ENCODE assay signal across 8 cellular contexts in the genomic region with DNA sequence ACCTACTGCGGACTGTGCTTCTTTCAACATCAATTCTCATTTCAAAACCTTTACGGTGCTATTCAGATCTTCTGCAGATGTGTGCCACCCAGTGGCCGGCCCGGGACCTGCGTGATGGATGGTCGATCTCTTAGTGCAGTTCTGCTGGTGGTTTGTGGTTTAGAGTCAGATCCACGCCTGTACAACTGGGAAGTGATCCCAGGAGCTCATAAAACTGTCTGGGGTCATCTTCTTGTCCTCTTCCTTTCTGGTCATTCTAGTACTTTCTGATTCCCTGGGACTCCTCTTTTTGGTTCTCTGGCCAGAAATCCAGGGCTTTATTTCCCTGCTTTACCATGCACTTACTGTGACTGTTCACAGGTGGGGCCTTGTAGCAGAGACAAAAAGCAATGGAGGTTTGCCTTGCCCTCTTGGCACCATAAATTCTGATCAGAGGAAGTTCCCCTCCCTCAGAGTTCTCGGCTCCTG. TPM values are rescaled to one million over a fixed set of nuclear protein-coding genes. Genes with fewer than 3 reads are reported as not detected.
DNase-seq lines count a peak whose midpoint lies in the region; ATAC-seq, FAIRE-seq and TF ChIP-seq lines count a peak whose summit lies in the region.

No MANE protein-coding gene starts in this region.

- POLR2A ChIA-PET in A673 (lab: Charles Lee; ENCODE audit: low non-redundant PET), result no interaction called here
- POLR2A ChIA-PET in activated CD8-positive, alpha-beta T cell treated with anti-CD3 and anti-CD28 coated beads for 36 hours (lab: Charles Lee), result interaction anchor here (1.0 to 3.7 kb wide), 2 partner anchors 15 to 42 kb away, joined by 3 to 15 read pairs; partner anchors contain the start of genes ADGRF3 and SELENOI

- no peak overlapping the region for H3K27ac Mint-ChIP-seq in activated CD8-positive, alpha-beta T cell treated with anti-CD3 and anti-CD28 coated beads for 36 hours
- no peak overlapping the region for H3K27ac Mint-ChIP-seq in memory B cell

- CTCF ChIA-PET in A673 (lab: Charles Lee), result no interaction called here
- CTCF ChIA-PET in activated CD8-positive, alpha-beta T cell treated with anti-CD3 and anti-CD28 coated beads for 36 hours (lab: Charles Lee), result interaction anchor here (0.5 to 2.4 kb wide), 14 partner anchors 8 to 248 kb away, joined by 3 to 12 read pairs (median 4); partner anchors contain the start of genes HADHA, HADHB and SELENOI

- no peaks in the 10 kb centered on the region for H3K36me3 ChIP-seq in A673 (ENCODE audit: insufficient read depth, low read length, poor library complexity, severe bottlenecking)

- H3K27me3 ChIP-seq in A673 (replicated peaks; ENCODE audit: insufficient read depth, low read depth, low read length, poor library complexity), result no peaks in the 10 kb centered on the region

- H3K4me3 ChIP-seq in A673 (ENCODE audit: low read depth, low read length, poor library complexity, severe bottlenecking), result no peak overlapping the region

- no TSS peak for BruUV-seq in A673 (replicated peaks; lab: Mats Ljungman, UMichigan)

- TF ChIP-seq CTCF in A673 (conservative IDR thresholded peaks at IDR 0.05; ENCODE audit: low read depth, low read length), result peak; percentile 93
- TF ChIP-seq CTCF in activated CD8-positive, alpha-beta T cell treated with anti-CD3 and anti-CD28 coated beads for 36 hours (IDR thresholded peaks at IDR 0.05), result peak; percentile 88

- H3K4me1 ChIP-seq in A673 (ENCODE audit: insufficient read depth, low read length, poor library complexity, severe bottlenecking), result peaks cover 4% of the 10 kb centered on the region

- ATAC-seq in GM18519 (IDR thresholded peaks at IDR 0.05; ENCODE audit: low FRiP score, unreplicated experiment), result peak; percentile 76
- peak; percentile 98 for ATAC-seq in activated CD8-positive, alpha-beta T cell treated with anti-CD3 and anti-CD28 coated beads for 36 hours
- peak; percentile 99 for ATAC-seq in memory B cell (ENCODE audit: low read depth)

- peaks cover 21% of the 10 kb centered on the region for H3K4me1 Mint-ChIP-seq in activated CD8-positive, alpha-beta T cell treated with anti-CD3 and anti-CD28 coated beads for 36 hours (ENCODE audit: low read depth)
- H3K4me1 Mint-ChIP-seq in memory B cell, result no peaks in the 10 kb centered on the region

- intact Hi-C loops in A673 (cut with micrococcal nuclease; ENCODE audit: unreplicated experiment), result loop anchor here (1.0 kb wide), 1 partner anchor 379 kb away; no protein-coding TSS in a partner anchor
- intact Hi-C loops in activated CD8-positive, alpha-beta T cell treated with anti-CD3 and anti-CD28 coated beads for 36 hours (cut with micrococcal nuclease), result loop anchor here (2.0 to 10.0 kb wide), 2 partner anchors 85 to 379 kb away; partner anchors contain the start of genes HADHA and HADHB

- H3K9me3 Mint-ChIP-seq in activated CD8-positive, alpha-beta T cell treated with anti-CD3 and anti-CD28 coated beads for 36 hours, result no peaks in the 10 kb centered on the region
- H3K9me3 Mint-ChIP-seq in memory B cell, result no peaks in the 10 kb centered on the region

- no peaks in the 10 kb centered on the region for H3K36me3 Mint-ChIP-seq in activated CD8-positive, alpha-beta T cell treated with anti-CD3 and anti-CD28 coated beads for 36 hours (ENCODE audit: low read depth)
- no peaks in the 10 kb centered on the region for H3K36me3 Mint-ChIP-seq in memory B cell

- no peaks in the 10 kb centered on the region for H3K27me3 Mint-ChIP-seq in activated CD8-positive, alpha-beta T cell treated with anti-CD3 and anti-CD28 coated beads for 36 hours
- no peaks in the 10 kb centered on the region for H3K27me3 Mint-ChIP-seq in memory B cell

- DNase-seq in A673 (ENCODE audit: low spot score) (peak; percentile 79), HTR-8/SVneo (ENCODE audit: insufficient read length, low spot score) (peak; percentile 85), NOMO-1 (lab: John Stamatoyannopoulos, UW; ENCODE audit: unreplicated experiment in 2 of 2) (peak; percentile 85 to 94), ecto neural progenitor cell (ENCODE audit: low spot score) (peak; percentile 84), memory B cell (ENCODE audit: low spot score in 2 of 2) (peak; percentile 65 to 70)
- peak; percentile 96 for DNase-seq in activated CD8-positive, alpha-beta T cell treated with anti-CD3 and anti-CD28 coated beads for 36 hours
- DNase-seq in stimulated activated CD8-positive, alpha-beta memory T cell treated with anti-CD3 and anti-CD28 coated beads, Interleukin-15, amount 100 ng/mL, for 4 hours (ENCODE audit: low read depth in 2 of 2), result peak; percentile 53 to 66

- H3K9me3 ChIP-seq in A673 (ENCODE audit: low read depth, low read length, poor library complexity, severe bottlenecking), result no peaks in the 10 kb centered on the region

- peak; percentile 92 for FAIRE-seq in HTR-8/SVneo (lab: Jason Lieb, UNC)

- no peak overlapping the region for H3K4me3 Mint-ChIP-seq in activated CD8-positive, alpha-beta T cell treated with anti-CD3 and anti-CD28 coated beads for 36 hours
- H3K4me3 Mint-ChIP-seq in memory B cell, result no peak overlapping the region

- no peak overlapping the region for H3K27ac ChIP-seq in A673 (ENCODE audit: low read depth, low read length, poor library complexity, severe bottlenecking)

RNA-seq across cellular contexts. Expression of gene SELENOI, which starts 15.8 kb away (rescaled TPM):
- total RNA-seq in A673 (2021), result 48.5 and 62.7 TPM in 2 replicates
- total RNA-seq in activated CD8-positive, alpha-beta T cell treated with anti-CD3 and anti-CD28 coated beads for 36 hours, result 10 to 100 TPM; 38.9 to 39.1 TPM

RNA-seq across cellular contexts. Expression of gene ADGRF3, which starts 16.4 kb away (rescaled TPM):
- total RNA-seq in A673 (2021), result 0.39 and 1.1 TPM in 2 replicates
- total RNA-seq in activated CD8-positive, alpha-beta T cell treated with anti-CD3 and anti-CD28 coated beads for 36 hours, result 1 to 10 TPM; 4.8 to 5.7 TPM
